In genomic region chr16:67229906-67230808, GRCh38 we compare ENCODE assay signal across 17 cellular contexts. TPM values are rescaled to one million over a fixed set of nuclear protein-coding genes. Genes with fewer than 3 reads are reported as not detected.
DNase-seq lines count a peak whose midpoint lies in the region; ATAC-seq and TF ChIP-seq lines count a peak whose summit lies in the region.
"Had no signal": no experiment of that assay in that cellular context is flagged by ENCODE, and none has a peak within 500 bp of the region (broad histone marks: within the 10 kb centered on the region; RNA-seq: fewer than 3 reads in every experiment).

No MANE protein-coding gene starts in this region.

- CTCF ChIA-PET in activated CD4-positive, alpha-beta memory T cell treated with anti-CD3 and anti-CD28 coated beads, Interleukin-2, amount 10 ng/mL, durations not matched to agents 7 days and 5 days (lab: Charles Lee), result no interaction called here

- no peak overlapping the region for H3K27ac Mint-ChIP-seq in activated naive CD8-positive, alpha-beta T cell treated with anti-CD3 and anti-CD28 coated beads, Interleukin-2, amount 50 U/mL, for 24 hours
- H3K27ac Mint-ChIP-seq in activated naive CD8-positive, alpha-beta T cell treated with anti-CD3 and anti-CD28 coated beads for 36 hours, result no peak overlapping the region
- H3K27ac Mint-ChIP-seq in brain, result no peak overlapping the region
- H3K27ac Mint-ChIP-seq in stimulated activated naive B cell treated with anti-CD40 and anti-IgM and Interleukin-4, amounts not matched to agents 10 μg/mL and 1 μg/mL and 100 μg/mL, for 72 hours, result peak overlapping the region; percentile 77
- no peak overlapping the region for H3K27ac Mint-ChIP-seq in activated CD4-positive, alpha-beta memory T cell treated with anti-CD3 and anti-CD28 coated beads, Interleukin-2, amount 10 ng/mL, durations not matched to agents 7 days and 5 days

- peak overlapping the region; percentile 6 for H3K4me3 Mint-ChIP-seq in activated naive CD8-positive, alpha-beta T cell treated with anti-CD3 and anti-CD28 coated beads, Interleukin-2, amount 50 U/mL, for 24 hours
- H3K4me3 Mint-ChIP-seq in activated naive CD8-positive, alpha-beta T cell treated with anti-CD3 and anti-CD28 coated beads for 36 hours, result no peak overlapping the region
- peak overlapping the region in 4 of 5 experiments; percentile 37 to 100 (median 86) for H3K4me3 Mint-ChIP-seq in brain
- H3K4me3 Mint-ChIP-seq in stimulated activated naive B cell treated with anti-CD40 and anti-IgM and Interleukin-4, amounts not matched to agents 10 μg/mL and 1 μg/mL and 100 μg/mL, for 72 hours, result no peak overlapping the region
- no peak overlapping the region for H3K4me3 Mint-ChIP-seq in activated CD4-positive, alpha-beta memory T cell treated with anti-CD3 and anti-CD28 coated beads, Interleukin-2, amount 10 ng/mL, durations not matched to agents 7 days and 5 days
- H3K4me3 Mint-ChIP-seq: CD14-positive monocyte had no signal

- ATAC-seq in activated naive CD8-positive, alpha-beta T cell treated with anti-CD3 and anti-CD28 coated beads, Interleukin-2, amount 50 U/mL, for 24 hours, result no peak
- no peak for ATAC-seq in stimulated activated naive B cell treated with anti-CD40 and anti-IgM and Interleukin-4, amounts not matched to agents 10 μg/mL and 1 μg/mL and 100 μg/mL, for 72 hours (replicated peaks)
- ATAC-seq: stimulated activated naive CD8-positive, alpha-beta T cell treated with anti-CD3 and anti-CD28 coated beads, Interleukin-15, Interleukin-2, amounts not matched to agents 100 U/mL and 50 U/mL, for 24 hours had no signal

- H3K9me3 Mint-ChIP-seq in activated naive CD8-positive, alpha-beta T cell treated with anti-CD3 and anti-CD28 coated beads, Interleukin-2, amount 50 U/mL, for 24 hours, result no peaks in the 10 kb centered on the region
- H3K9me3 Mint-ChIP-seq in activated naive CD8-positive, alpha-beta T cell treated with anti-CD3 and anti-CD28 coated beads for 36 hours, result no peaks in the 10 kb centered on the region
- peaks cover 0 to 2% (median 0%) of the 10 kb centered on the region in 5 experiments for H3K9me3 Mint-ChIP-seq in brain
- H3K9me3 Mint-ChIP-seq in stimulated activated naive B cell treated with anti-CD40 and anti-IgM and Interleukin-4, amounts not matched to agents 10 μg/mL and 1 μg/mL and 100 μg/mL, for 72 hours, result no peaks in the 10 kb centered on the region
- no peaks in the 10 kb centered on the region for H3K9me3 Mint-ChIP-seq in activated CD4-positive, alpha-beta memory T cell treated with anti-CD3 and anti-CD28 coated beads, Interleukin-2, amount 10 ng/mL, durations not matched to agents 7 days and 5 days

- DNase-seq in activated naive CD8-positive, alpha-beta T cell treated with anti-CD3 and anti-CD28 coated beads, Interleukin-2, amount 50 U/mL, for 24 hours, result no peak
- DNase-seq in activated naive CD8-positive, alpha-beta T cell treated with anti-CD3 and anti-CD28 coated beads for 36 hours, result no peak
- no peak for DNase-seq in stimulated activated naive B cell treated with anti-CD40 and anti-IgM and Interleukin-4, amounts not matched to agents 10 μg/mL and 1 μg/mL and 100 μg/mL, for 72 hours
- DNase-seq in activated CD4-positive, alpha-beta memory T cell treated with anti-CD3 and anti-CD28 coated beads, Interleukin-2, amount 10 ng/mL, durations not matched to agents 7 days and 5 days, result no peak
- DNase-seq in mucosa of gallbladder (ENCODE audit: low spot score), result no peak
- DNase-seq: activated CD4-positive, alpha-beta T cell treated with anti-CD3 and anti-CD28 coated beads, Interleukin-2, amount 50 U/mL, for 48 hours; central memory CD4-positive, alpha-beta T cell; DMS79; esophagus squamous epithelium; GM23248; left ventricle myocardium inferior; NCI-H524; Right ventricle myocardium superior; stimulated activated naive CD8-positive, alpha-beta T cell treated with anti-CD3 and anti-CD28 coated beads, Interleukin-15, Interleukin-2, amounts not matched to agents 100 U/mL and 50 U/mL, for 24 hours; transverse colon had no signal

- peaks cover 3% of the 10 kb centered on the region for H3K27me3 Mint-ChIP-seq in activated naive CD8-positive, alpha-beta T cell treated with anti-CD3 and anti-CD28 coated beads, Interleukin-2, amount 50 U/mL, for 24 hours
- H3K27me3 Mint-ChIP-seq in activated naive CD8-positive, alpha-beta T cell treated with anti-CD3 and anti-CD28 coated beads for 36 hours, result no peaks in the 10 kb centered on the region
- peaks cover 16% of the 10 kb centered on the region for H3K27me3 Mint-ChIP-seq in brain
- H3K27me3 Mint-ChIP-seq in stimulated activated naive B cell treated with anti-CD40 and anti-IgM and Interleukin-4, amounts not matched to agents 10 μg/mL and 1 μg/mL and 100 μg/mL, for 72 hours, result no peaks in the 10 kb centered on the region
- H3K27me3 Mint-ChIP-seq in activated CD4-positive, alpha-beta memory T cell treated with anti-CD3 and anti-CD28 coated beads, Interleukin-2, amount 10 ng/mL, durations not matched to agents 7 days and 5 days, result no peaks in the 10 kb centered on the region

- POLR2A ChIA-PET in activated CD4-positive, alpha-beta memory T cell treated with anti-CD3 and anti-CD28 coated beads, Interleukin-2, amount 10 ng/mL, durations not matched to agents 7 days and 5 days (lab: Charles Lee), result interaction anchor here (11.1 kb wide), 1 partner anchor 16 kb away, joined by 97 read pairs; the partner anchor contains the start of genes FHOD1 and SLC9A5

- peaks cover 47% of the 10 kb centered on the region for H3K36me3 Mint-ChIP-seq in activated naive CD8-positive, alpha-beta T cell treated with anti-CD3 and anti-CD28 coated beads, Interleukin-2, amount 50 U/mL, for 24 hours (ENCODE audit: low read depth)
- H3K36me3 Mint-ChIP-seq in activated naive CD8-positive, alpha-beta T cell treated with anti-CD3 and anti-CD28 coated beads for 36 hours, result peaks cover 25% of the 10 kb centered on the region
- peaks cover 17% of the 10 kb centered on the region for H3K36me3 Mint-ChIP-seq in brain
- H3K36me3 Mint-ChIP-seq in stimulated activated naive B cell treated with anti-CD40 and anti-IgM and Interleukin-4, amounts not matched to agents 10 μg/mL and 1 μg/mL and 100 μg/mL, for 72 hours, result peaks cover 44 to 75% of the 10 kb centered on the region in 2 donors
- peaks cover 65% of the 10 kb centered on the region for H3K36me3 Mint-ChIP-seq in activated CD4-positive, alpha-beta memory T cell treated with anti-CD3 and anti-CD28 coated beads, Interleukin-2, amount 10 ng/mL, durations not matched to agents 7 days and 5 days (ENCODE audit: low read depth)

- no peak for TF ChIP-seq CTCF in brain (conservative IDR thresholded peaks at IDR 0.05)

- peaks cover 30% of the 10 kb centered on the region for H3K4me1 Mint-ChIP-seq in activated naive CD8-positive, alpha-beta T cell treated with anti-CD3 and anti-CD28 coated beads, Interleukin-2, amount 50 U/mL, for 24 hours
- peaks cover 25% of the 10 kb centered on the region for H3K4me1 Mint-ChIP-seq in activated naive CD8-positive, alpha-beta T cell treated with anti-CD3 and anti-CD28 coated beads for 36 hours
- peaks cover 38% of the 10 kb centered on the region for H3K4me1 Mint-ChIP-seq in brain
- H3K4me1 Mint-ChIP-seq in stimulated activated naive B cell treated with anti-CD40 and anti-IgM and Interleukin-4, amounts not matched to agents 10 μg/mL and 1 μg/mL and 100 μg/mL, for 72 hours, result peaks cover 33 to 36% of the 10 kb centered on the region in 2 donors
- H3K4me1 Mint-ChIP-seq in activated CD4-positive, alpha-beta memory T cell treated with anti-CD3 and anti-CD28 coated beads, Interleukin-2, amount 10 ng/mL, durations not matched to agents 7 days and 5 days, result peaks cover 38% of the 10 kb centered on the region

RNA-seq across cellular contexts. Expression of gene TMEM208, which starts 3.2 kb away (rescaled TPM):
- total RNA-seq in activated naive CD8-positive, alpha-beta T cell treated with anti-CD3 and anti-CD28 coated beads for 36 hours, result 10 to 100 TPM; 46.5 to 48.6 TPM
- 80.3 TPM for polyA plus RNA-seq in brain (ENCODE audit: insufficient read depth, low read depth, low replicate concordance)
- 10 to 100 TPM; 39.6 to 39.7 TPM for total RNA-seq in activated CD4-positive, alpha-beta memory T cell treated with anti-CD3 and anti-CD28 coated beads, Interleukin-2, amount 10 ng/mL, durations not matched to agents 7 days and 5 days
- 46.9 TPM for total RNA-seq in mucosa of gallbladder

RNA-seq across cellular contexts. Expression of gene FHOD1, which starts 17.1 kb away (rescaled TPM):
- 10 to 100 TPM; 76.4 to 79.9 TPM for total RNA-seq in activated naive CD8-positive, alpha-beta T cell treated with anti-CD3 and anti-CD28 coated beads for 36 hours
- polyA plus RNA-seq in brain (ENCODE audit: insufficient read depth, low read depth, low replicate concordance), result 5.4 TPM
- 10 to 100 TPM; 94.8 to 99.1 TPM for total RNA-seq in activated CD4-positive, alpha-beta memory T cell treated with anti-CD3 and anti-CD28 coated beads, Interleukin-2, amount 10 ng/mL, durations not matched to agents 7 days and 5 days
- 46.4 TPM for total RNA-seq in mucosa of gallbladder

RNA-seq across cellular contexts. Expression of gene SLC9A5, which starts 18.6 kb away (rescaled TPM):
- 1 to 10 TPM; 5.8 to 6.1 TPM for total RNA-seq in activated naive CD8-positive, alpha-beta T cell treated with anti-CD3 and anti-CD28 coated beads for 36 hours
- 0.90 TPM for polyA plus RNA-seq in brain (ENCODE audit: insufficient read depth, low read depth, low replicate concordance)
- total RNA-seq in activated CD4-positive, alpha-beta memory T cell treated with anti-CD3 and anti-CD28 coated beads, Interleukin-2, amount 10 ng/mL, durations not matched to agents 7 days and 5 days, result 1 to 10 TPM; 2.2 to 2.8 TPM
- total RNA-seq in mucosa of gallbladder, result 3.2 TPM
- polyA plus RNA-seq: CD14-positive monocyte had no signal

RNA-seq across cellular contexts. Expression of gene ELMO3, which starts 31.2 kb away (rescaled TPM):
- total RNA-seq in activated naive CD8-positive, alpha-beta T cell treated with anti-CD3 and anti-CD28 coated beads for 36 hours, result 1 to 10 TPM; 4.3 to 4.5 TPM
- 6.5 TPM for polyA plus RNA-seq in brain (ENCODE audit: insufficient read depth, low read depth, low replicate concordance)
- total RNA-seq in activated CD4-positive, alpha-beta memory T cell treated with anti-CD3 and anti-CD28 coated beads, Interleukin-2, amount 10 ng/mL, durations not matched to agents 7 days and 5 days, result 1 to 10 TPM; 7.3 to 8.3 TPM
- total RNA-seq in mucosa of gallbladder, result 68.3 TPM
- polyA plus RNA-seq: GM23248 had no signal

RNA-seq across cellular contexts. Expression of gene E2F4, which starts 38.2 kb away (rescaled TPM):
- total RNA-seq in activated naive CD8-positive, alpha-beta T cell treated with anti-CD3 and anti-CD28 coated beads for 36 hours, result 100 to 1,000 TPM; 130 to 136 TPM
- polyA plus RNA-seq in brain (ENCODE audit: insufficient read depth, low read depth, low replicate concordance), result 30.8 TPM
- 100 to 1,000 TPM; 127 to 131 TPM for total RNA-seq in activated CD4-positive, alpha-beta memory T cell treated with anti-CD3 and anti-CD28 coated beads, Interleukin-2, amount 10 ng/mL, durations not matched to agents 7 days and 5 days
- 54.9 TPM for total RNA-seq in mucosa of gallbladder

Comparison
In these comparisons a context has a peak if more than half of its experiments do, and no peak if none do; other contexts are left out.
1. H3K4me3 Mint-ChIP-seq: peak in activated naive CD8-positive, alpha-beta T cell treated with anti-CD3 and anti-CD28 coated beads, Interleukin-2, amount 50 U/mL, for 24 hours (single experiment) and brain (4 of 5); none in activated naive CD8-positive, alpha-beta T cell treated with anti-CD3 and anti-CD28 coated beads for 36 hours (single experiment), stimulated activated naive B cell treated with anti-CD40 and anti-IgM and Interleukin-4, amounts not matched to agents 10 μg/mL and 1 μg/mL and 100 μg/mL, for 72 hours (0 of 2) and activated CD4-positive, alpha-beta memory T cell treated with anti-CD3 and anti-CD28 coated beads, Interleukin-2, amount 10 ng/mL, durations not matched to agents 7 days and 5 days (single experiment).